In genomic region chr1:81804320-81804719, GRCh38 we compare ENCODE assay signal across 13 cellular contexts. TPM values are rescaled to one million over a fixed set of nuclear protein-coding genes. Genes with fewer than 3 reads are reported as not detected.
A peak's percentile ranks its signal among the peaks of the same experiment; 100 is the strongest.
DNase-seq lines count a peak whose midpoint lies in the region; ATAC-seq and TF ChIP-seq lines count a peak whose summit lies in the region.
"Had no signal": no experiment of that assay in that cellular context is flagged by ENCODE, and none has a peak within 500 bp of the region (broad histone marks: within the 10 kb centered on the region; RNA-seq: fewer than 3 reads in every experiment).

No MANE protein-coding gene starts in this region.

- peak overlapping the region; percentile 10 for H2AFZ ChIP-seq in smooth muscle cell (ENCODE audit: low read depth)

- peaks cover 8% of the 10 kb centered on the region for H3F3A ChIP-seq in smooth muscle cell (ENCODE audit: low read depth)

- no peak for ATAC-seq in GM21576 (IDR thresholded peaks at IDR 0.05; ENCODE audit: unreplicated experiment)
- ATAC-seq in GM21786 (IDR thresholded peaks at IDR 0.05; ENCODE audit: unreplicated experiment) = no peak
- ATAC-seq: naive thymus-derived CD8-positive, alpha-beta T cell had no signal

- TF ChIP-seq CTCF in HFFc6 (IDR thresholded peaks at IDR 0.05) = no peak
- TF ChIP-seq CTCF in colonic mucosa (IDR thresholded peaks at IDR 0.05) = no peak
- no peak for TF ChIP-seq CTCF in smooth muscle cell (IDR thresholded peaks at IDR 0.05; ENCODE audit: borderline replicate concordance, insufficient read depth, poor library complexity, severe bottlenecking)

- no peak overlapping the region for H3K27ac Mint-ChIP-seq in HFFc6
- H3K27ac Mint-ChIP-seq: naive thymus-derived CD8-positive, alpha-beta T cell had no signal

- 31% methylated on average over 2 of the region's 2 CpGs for WGBS in smooth muscle cell (ENCODE audit: low lambda C conversion rate)

- DNase-seq in HFFc6 (no peak), colonic mucosa (no peak), left kidney (ENCODE audit: low read depth, low spot score) (peak; percentile 44), smooth muscle cell (lab: John Stamatoyannopoulos, UW; ENCODE audit: unreplicated experiment) (no peak), HuH-7 (ENCODE audit: low spot score) (no peak), NCI-H1105 (lab: John Stamatoyannopoulos, UW) (no peak)
- DNase-seq: activated CD4-positive, alpha-beta T cell treated with anti-CD3 and anti-CD28 coated beads, Interleukin-2, amount 50 U/mL, for 48 hours; foreskin melanocyte; Karpas-422; naive thymus-derived CD8-positive, alpha-beta T cell; NCI-H2227 treated with DMSO at 0.1 percent for 48 hours had no signal

- no peak overlapping the region for H3K9ac ChIP-seq in colonic mucosa (ENCODE audit: low read depth in 2 of 2, low read length in 2 of 2)
- H3K9ac ChIP-seq in smooth muscle cell (ENCODE audit: low read depth) = no peak overlapping the region

- peaks cover 71% of the 10 kb centered on the region for H4K20me1 ChIP-seq in smooth muscle cell (ENCODE audit: low read depth)

- H3K4me2 ChIP-seq in smooth muscle cell = peak overlapping the region; percentile 98

- H3K4me1 ChIP-seq in colonic mucosa = peaks cover 6% of the 10 kb centered on the region
- H3K4me1 ChIP-seq in smooth muscle cell (ENCODE audit: low read depth) = peaks cover 58% of the 10 kb centered on the region

- H3K4me1 Mint-ChIP-seq in HFFc6 (ENCODE audit: low read depth) = peaks cover 22% of the 10 kb centered on the region

- no peaks in the 10 kb centered on the region for H3K9me3 ChIP-seq in colonic mucosa
- H3K9me3 ChIP-seq in smooth muscle cell (replicated peaks; ENCODE audit: low read depth) = no peaks in the 10 kb centered on the region

- H3K4me3 ChIP-seq in colonic mucosa (peak overlapping the region; percentile 53), smooth muscle cell (peak overlapping the region; percentile 97)

- H3K36me3 ChIP-seq in colonic mucosa (no peaks in the 10 kb centered on the region), smooth muscle cell (ENCODE audit: low read depth) (no peaks in the 10 kb centered on the region)

- no peaks in the 10 kb centered on the region for H3K36me3 Mint-ChIP-seq in HFFc6 (ENCODE audit: low read depth)

- H3K27me3 ChIP-seq in colonic mucosa = peaks cover 16% of the 10 kb centered on the region
- no peaks in the 10 kb centered on the region for H3K27me3 ChIP-seq in smooth muscle cell (ENCODE audit: low read depth)

- peaks cover 20% of the 10 kb centered on the region for H3K27me3 Mint-ChIP-seq in HFFc6 (ENCODE audit: insufficient read depth)

- H3K4me3 Mint-ChIP-seq in HFFc6 = peak overlapping the region; percentile 84; the same call in 1 of the 2 replicates

- peaks cover 78% of the 10 kb centered on the region for H3K79me2 ChIP-seq in smooth muscle cell (ENCODE audit: low read depth)

- H3K27ac ChIP-seq in colonic mucosa = no peak overlapping the region
- H3K27ac ChIP-seq in smooth muscle cell (ENCODE audit: low read depth) = no peak overlapping the region

- intact Hi-C loops in colonic mucosa (cut with DNase I) = no loop called here

- H3K9me3 Mint-ChIP-seq in HFFc6 = no peaks in the 10 kb centered on the region

RNA-seq across cellular contexts. Expression of gene ADGRL2, which starts 3.6 kb away (rescaled TPM):
- total RNA-seq in HFFc6 (2021; fragmentation: NEBNext Ultra II Directional; extraction: Animal tissue kit (Norgen Biotek cat#: 25700)) = 10 to 100 TPM in 1 of 6 experiments, 1 to 10 TPM in 5; 2.1 to 11.1 (median 2.8) TPM
- total RNA-seq in colonic mucosa (10 to 100 TPM in 1 of 2 donors, 1 to 10 TPM in 1; 7.4 to 10.5 TPM), smooth muscle cell (105 and 119 TPM in 2 replicates)
- polyA plus RNA-seq in smooth muscle cell = 25.1 and 34.1 TPM in 2 replicates
- total RNA-seq: naive thymus-derived CD8-positive, alpha-beta T cell had no signal
- polyA plus RNA-seq: naive thymus-derived CD8-positive, alpha-beta T cell had no signal
